ENCODE assay signal across 8 cellular contexts in the genomic region with DNA sequence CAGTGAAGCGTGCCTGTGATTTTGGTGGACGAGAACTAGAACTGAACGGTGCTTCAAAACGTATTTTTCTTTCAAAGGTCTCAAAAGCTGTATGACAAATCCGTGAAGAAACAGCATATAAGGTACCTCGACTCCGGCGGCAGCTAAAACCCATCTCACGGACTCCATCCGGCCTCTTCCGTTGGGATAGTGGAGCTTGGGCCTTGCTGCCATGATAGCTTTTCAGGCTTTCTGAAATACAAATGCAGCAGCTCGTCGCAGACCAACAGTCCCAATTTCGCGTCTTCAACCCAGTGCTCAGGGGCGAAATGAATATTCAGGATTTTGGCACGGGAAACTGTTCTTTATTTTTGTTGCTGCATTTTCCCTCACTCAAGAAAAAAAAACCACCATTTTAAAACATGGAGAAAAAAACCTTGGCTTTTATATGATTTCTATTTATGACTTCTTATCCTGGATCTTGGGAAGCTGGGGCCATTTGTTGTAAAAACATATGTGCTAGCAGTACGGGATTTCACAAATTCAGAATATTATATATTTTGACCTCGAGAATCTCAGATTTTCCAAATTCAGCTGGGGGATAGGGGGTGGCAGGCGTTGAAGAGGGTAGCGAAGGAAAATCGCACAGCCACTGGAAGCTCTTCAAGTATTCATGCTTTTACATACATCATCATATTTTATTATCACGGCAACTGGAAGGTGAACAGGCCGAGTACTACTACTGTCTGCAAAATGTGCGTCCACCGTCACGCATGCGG. TPM values are rescaled to one million over a fixed set of nuclear protein-coding genes. Genes with fewer than 3 reads are reported as not detected.
A peak's percentile ranks its signal among the peaks of the same experiment; 100 is the strongest.
DNase-seq lines count a peak whose midpoint lies in the region; ATAC-seq, FAIRE-seq and TF ChIP-seq lines count a peak whose summit lies in the region.

No MANE protein-coding gene starts in this region.

- 6% methylated on average over 28 of the region's 28 CpGs for WGBS in right cardiac atrium
- WGBS in prostate gland = 8% methylated on average over 28 of the region's 28 CpGs

- H3K4me1 ChIP-seq in adipocyte (ENCODE audit: control insufficient read depth, insufficient read depth, low read length) (peaks cover 27% of the 10 kb centered on the region), right cardiac atrium (ENCODE audit: control insufficient read depth, insufficient read depth, low read length) (peaks cover 1% of the 10 kb centered on the region), prostate gland (replicated peaks) (no peaks in the 10 kb centered on the region)

- H3K27ac ChIP-seq in right cardiac atrium (ENCODE audit: low read length) (peak overlapping the region; percentile 96), prostate gland (peak overlapping the region; percentile 87 to 92)

- H3K9me3 Mint-ChIP-seq in activated naive CD4-positive, alpha-beta T cell treated with anti-CD3 and anti-CD28 coated beads, Interleukin-2, amount 10 ng/mL, durations not matched to agents 7 days and 5 days = no peaks in the 10 kb centered on the region

- H3K27ac Mint-ChIP-seq in activated naive CD4-positive, alpha-beta T cell treated with anti-CD3 and anti-CD28 coated beads, Interleukin-2, amount 10 ng/mL, durations not matched to agents 7 days and 5 days = peak overlapping the region; percentile 99

- TF ChIP-seq CTCF in NB4 (IDR thresholded peaks at IDR 0.05; ENCODE audit: low read depth, low read length) = no peak
- TF ChIP-seq CTCF in prostate gland (IDR thresholded peaks at IDR 0.05) = no peak

- no peak for ATAC-seq in right cardiac atrium
- ATAC-seq in HG03521 (IDR thresholded peaks at IDR 0.05; ENCODE audit: unreplicated experiment) = no peak

- peak overlapping the region; percentile 85 for H3K4me3 Mint-ChIP-seq in activated naive CD4-positive, alpha-beta T cell treated with anti-CD3 and anti-CD28 coated beads, Interleukin-2, amount 10 ng/mL, durations not matched to agents 7 days and 5 days

- H3K9me3 ChIP-seq in adipocyte (ENCODE audit: control insufficient read depth, low read length) = no peaks in the 10 kb centered on the region
- no peaks in the 10 kb centered on the region for H3K9me3 ChIP-seq in right cardiac atrium (ENCODE audit: control insufficient read depth, low read length)
- H3K9me3 ChIP-seq in prostate gland = no peaks in the 10 kb centered on the region

- no peak for DNase-seq in activated naive CD4-positive, alpha-beta T cell treated with anti-CD3 and anti-CD28 coated beads, Interleukin-2, amount 10 ng/mL, durations not matched to agents 7 days and 5 days
- no peak for DNase-seq in activated naive CD4-positive, alpha-beta T cell treated with anti-CD3 and anti-CD28 coated beads, Interleukin-2, amount 50 U/mL, for 16 hours
- DNase-seq in NB4 (ENCODE audit: low read depth) = no peak
- peak; percentile 64 for DNase-seq in adipocyte (ENCODE audit: low read depth)
- DNase-seq in right cardiac atrium = peak in 1 of 3 donors; percentile 56
- peak; percentile 31 for DNase-seq in prostate gland (ENCODE audit: low spot score)
- no peak for DNase-seq in HTR-8/SVneo (ENCODE audit: insufficient read length, low spot score)

- FAIRE-seq in HTR-8/SVneo (lab: Jason Lieb, UNC) = no peak

- H3K36me3 Mint-ChIP-seq in activated naive CD4-positive, alpha-beta T cell treated with anti-CD3 and anti-CD28 coated beads, Interleukin-2, amount 10 ng/mL, durations not matched to agents 7 days and 5 days = peaks cover 13% of the 10 kb centered on the region

- peak overlapping the region; percentile 100 for H3K9ac ChIP-seq in adipocyte (ENCODE audit: low read length)

- intact Hi-C loops in right cardiac atrium (cut with DNase I) (loop anchor here in 1 of 4 donors (2.0 kb wide), 1 partner anchor 71 kb away; a partner anchor contains a TSS), prostate gland (cut with DNase I) (no loop called here)

- TF ChIP-seq POLR2A in NB4 (IDR thresholded peaks at IDR 0.05; ENCODE audit: extremely low read depth, insufficient read length) (no peak), prostate gland (IDR thresholded peaks at IDR 0.05) (no peak)

- peak overlapping the region; percentile 68 for H3K4me3 ChIP-seq in NB4 (ENCODE audit: low read depth, low read length)
- peak overlapping the region; percentile 95 for H3K4me3 ChIP-seq in adipocyte (ENCODE audit: low read length)
- peak overlapping the region; percentile 61 for H3K4me3 ChIP-seq in right cardiac atrium (ENCODE audit: low read length)
- peak overlapping the region; percentile 50 to 59 for H3K4me3 ChIP-seq in prostate gland

- H3K4me1 Mint-ChIP-seq in activated naive CD4-positive, alpha-beta T cell treated with anti-CD3 and anti-CD28 coated beads, Interleukin-2, amount 10 ng/mL, durations not matched to agents 7 days and 5 days = peaks cover 41% of the 10 kb centered on the region

- peaks cover 42% of the 10 kb centered on the region for H3K27me3 Mint-ChIP-seq in activated naive CD4-positive, alpha-beta T cell treated with anti-CD3 and anti-CD28 coated beads, Interleukin-2, amount 10 ng/mL, durations not matched to agents 7 days and 5 days

- H3K36me3 ChIP-seq in adipocyte (ENCODE audit: control insufficient read depth, insufficient read depth, low read length, severe bottlenecking) (peaks cover 14% of the 10 kb centered on the region), prostate gland (no peaks in the 10 kb centered on the region)

- CTCF ChIA-PET in activated naive CD4-positive, alpha-beta T cell treated with anti-CD3 and anti-CD28 coated beads, Interleukin-2, amount 10 ng/mL, durations not matched to agents 7 days and 5 days (lab: Charles Lee) = interaction anchor here (0.7 to 1.5 kb wide), 6 partner anchors 9 to 112 kb away, joined by 3 to 5 read pairs (median 4); no protein-coding TSS in a partner anchor

- H3K27me3 ChIP-seq in adipocyte (replicated peaks; ENCODE audit: control insufficient read depth, insufficient read depth, low read length) (no peaks in the 10 kb centered on the region), right cardiac atrium (ENCODE audit: control insufficient read depth, insufficient read depth) (no peaks in the 10 kb centered on the region), prostate gland (replicated peaks; ENCODE audit: insufficient read depth) (no peaks in the 10 kb centered on the region)

RNA-seq across cellular contexts. Expression of a gene that starts 0.9 kb away (rescaled TPM):
- total RNA-seq in right cardiac atrium (10 to 100 TPM; 11.5 to 17.6 (median 15.4) TPM), prostate gland (10 to 100 TPM; 62.2 to 96.7 TPM)
- 16.8 TPM for polyA plus RNA-seq in right cardiac atrium

Comparison
In these comparisons a context has a peak if more than half of its experiments do, and no peak if none do; other contexts are left out.
1. DNase-seq: peak in adipocyte (single experiment) and prostate gland (single experiment); none in activated naive CD4-positive, alpha-beta T cell treated with anti-CD3 and anti-CD28 coated beads, Interleukin-2, amount 10 ng/mL, durations not matched to agents 7 days and 5 days (single experiment), activated naive CD4-positive, alpha-beta T cell treated with anti-CD3 and anti-CD28 coated beads, Interleukin-2, amount 50 U/mL, for 16 hours (single experiment), NB4 (single experiment) and HTR-8/SVneo (single experiment).
2. Peak in every context shown above with its lines, with median percentiles within 50 percentile points of each other: H3K4me3 ChIP-seq.